29 cellular contexts compared by ENCODE assay signal in the genomic region with DNA sequence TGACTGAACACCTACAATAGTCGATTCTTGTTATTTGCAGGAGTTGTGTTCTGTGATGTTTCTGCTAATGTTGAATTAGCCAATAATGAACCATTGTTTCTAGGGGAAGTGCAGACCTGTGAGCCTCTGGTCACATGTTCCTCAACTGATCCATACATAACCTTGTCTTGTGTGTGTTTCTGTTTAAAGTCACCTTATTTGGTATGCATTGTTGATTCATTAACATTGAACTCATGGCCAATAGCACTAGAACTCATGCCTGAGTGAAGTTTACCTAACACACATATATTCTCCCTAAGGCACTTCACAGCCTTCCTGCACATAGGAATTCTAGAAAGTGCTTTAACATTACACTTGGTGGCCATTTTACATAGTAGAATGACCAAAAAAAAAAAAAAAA.
"Had no signal": no experiment of that assay in that cellular context is flagged by ENCODE, and none has a peak within 500 bp of the region (broad histone marks: within the 10 kb centered on the region; RNA-seq: fewer than 3 reads in every experiment).

No MANE protein-coding gene starts in this region.

- H3K27ac Mint-ChIP-seq: dendritic cell treated with granulocyte-macrophage colony-stimulating factor and Interleukin-4, amounts not matched to agents 40 ng/mL and 50 ng/mL, for 4 days; effector memory CD8-positive, alpha-beta T cell; endodermal cell; immature natural killer cell; mesothelial cell of epicardium; naive B cell had no signal

- DNase-seq: colonic mucosa; cortex of kidney; effector CD8-positive, alpha-beta T cell; effector memory CD8-positive, alpha-beta T cell; endodermal cell; erythroblast; esophagus squamous epithelium; foreskin fibroblast; foreskin melanocyte; gastrocnemius medialis; heart left ventricle; hypothalamus; immature natural killer cell; islet precursor cell; kidney; kidney glomerular epithelial cell; left colon; left lung; left ventricle myocardium superior; lower lobe of right lung; mesenchymal stem cell; mucosa of descending colon; naive B cell had no signal

- FAIRE-seq: endometrium, kidney had no signal

- H3K4me1 ChIP-seq: colonic mucosa, esophagus squamous epithelium, gastrocnemius medialis, lower lobe of right lung had no signal

- H3K27ac ChIP-seq: colonic mucosa, epithelial cell of prostate, esophagus squamous epithelium, gastrocnemius medialis, heart left ventricle, hepatocyte, left lung, lower lobe of right lung had no signal

- H3K4me1 Mint-ChIP-seq: naive B cell had no signal

- H3K27me3 ChIP-seq: colonic mucosa, gastrocnemius medialis, heart left ventricle, hepatocyte had no signal

- H3K4me3 Mint-ChIP-seq: dendritic cell treated with granulocyte-macrophage colony-stimulating factor and Interleukin-4, amounts not matched to agents 40 ng/mL and 50 ng/mL, for 4 days; effector memory CD8-positive, alpha-beta T cell; endodermal cell; immature natural killer cell; mesothelial cell of epicardium; naive B cell had no signal

- H3K9me3 ChIP-seq: colonic mucosa, esophagus squamous epithelium, gastrocnemius medialis, heart left ventricle, left lung, lower lobe of right lung, mucosa of descending colon had no signal

- H3K4me3 ChIP-seq: colonic mucosa, esophagus squamous epithelium, gastrocnemius medialis, heart left ventricle, hepatocyte, left lung, lower lobe of right lung, mucosa of descending colon had no signal

- H3K36me3 Mint-ChIP-seq: immature natural killer cell, mesothelial cell of epicardium, naive B cell had no signal

- ATAC-seq: effector memory CD8-positive, alpha-beta T cell; esophagus mucosa; gastrocnemius medialis; heart left ventricle; left colon; left lung; left ventricle myocardium superior; lower lobe of right lung; mucosa of descending colon had no signal

- H3K9me3 Mint-ChIP-seq: dendritic cell treated with granulocyte-macrophage colony-stimulating factor and Interleukin-4, amounts not matched to agents 40 ng/mL and 50 ng/mL, for 4 days; effector memory CD8-positive, alpha-beta T cell; endodermal cell; immature natural killer cell; mesothelial cell of epicardium had no signal

- H3K36me3 ChIP-seq: colonic mucosa, esophagus squamous epithelium, gastrocnemius medialis, heart left ventricle, left lung, lower lobe of right lung had no signal
